ENCODE assay signal across 32 cellular contexts in genomic region chr1:3418600-3418999, GRCh38. TPM values are rescaled to one million over a fixed set of nuclear protein-coding genes. Genes with fewer than 3 reads are reported as not detected.
"Had no signal": no experiment of that assay in that cellular context is flagged by ENCODE, and none has a peak within 500 bp of the region (broad histone marks: within the 10 kb centered on the region; RNA-seq: fewer than 3 reads in every experiment).

No MANE protein-coding gene starts in this region.

- H3K36me3 ChIP-seq: adrenal gland had no signal

- H3K4me1 ChIP-seq: adrenal gland had no signal

- H3K4me3 ChIP-seq: adrenal gland, cardiac muscle cell had no signal

- ATAC-seq: activated CD8-positive, alpha-beta T cell treated with anti-CD3 and anti-CD28 coated beads for 36 hours; activated naive CD4-positive, alpha-beta T cell treated with anti-CD3 and anti-CD28 coated beads, Interleukin-2, amount 50 U/mL, for 72 hours; activated T-cell treated with anti-CD3 and anti-CD28 coated beads, Interleukin-2, amount 50 U/mL, for 4 hours; activated T-cell treated with anti-CD3 and anti-CD28 coated beads, Interleukin-2, amount 50 U/mL, for 72 hours; activated T-helper 17 cell treated with anti-CD3 and anti-CD28 coated beads, Interleukin-2, amount 50 U/mL, for 72 hours had no signal

- H3K9me3 ChIP-seq: adrenal gland had no signal

- H3K27me3 ChIP-seq: cardiac muscle cell had no signal

- DNase-seq: activated B cell treated with CpG ODN at 0.5 μM for 24 hours; activated CD4-positive, alpha-beta memory T cell treated with anti-CD3 and anti-CD28 coated beads for 36 hours; activated CD4-positive, alpha-beta T cell treated with anti-CD3 and anti-CD28 coated beads for 4 hours; activated CD4-positive, alpha-beta T cell treated with anti-CD3 and anti-CD28 coated beads, Interleukin-2, amount 10 ng/mL, durations not matched to agents 24 days and 14 days; activated CD4-positive, alpha-beta T cell treated with anti-CD3 and anti-CD28 coated beads, Interleukin-2, amount 50 U/mL, for 1 hour; activated CD4-positive, alpha-beta T cell treated with anti-CD3 and anti-CD28 coated beads, Interleukin-2, amount 50 U/mL, for 4 hours; activated CD4-positive, CD25-positive, alpha-beta regulatory T cell treated with anti-CD3 and anti-CD28 coated beads, Interleukin-2, amount 50 U/mL, for 72 hours; activated CD8-positive, alpha-beta memory T cell treated with anti-CD3 and anti-CD28 coated beads, Interleukin-2, amount 50 U/mL, for 4 hours; activated CD8-positive, alpha-beta T cell treated with anti-CD3 and anti-CD28 coated beads for 36 hours; activated effector memory CD4-positive, alpha-beta T cell treated with anti-CD3 and anti-CD28 coated beads, Interleukin-2, amount 50 U/mL, for 16 hours; activated gamma-delta T cell treated with Interleukin-2 at 50 U/mL for 16 hours; activated naive CD4-positive, alpha-beta T cell; activated naive CD4-positive, alpha-beta T cell treated with anti-CD3 and anti-CD28 coated beads for 36 hours; activated naive CD4-positive, alpha-beta T cell treated with anti-CD3 and anti-CD28 coated beads, Interleukin-2, amount 50 U/mL, for 16 hours; activated naive CD8-positive, alpha-beta T cell treated with anti-CD3 and anti-CD28 coated beads for 36 hours; activated T-cell treated with anti-CD3 and anti-CD28 coated beads for 4 hours; activated T-cell treated with anti-CD3 and anti-CD28 coated beads, Interleukin-2, amount 50 U/mL, for 1 hour; activated T-cell treated with anti-CD3 and anti-CD28 coated beads, Interleukin-2, amount 50 U/mL, for 4 hours; activated T-cell treated with anti-CD3 and anti-CD28 coated beads, Interleukin-2, amount 50 U/mL, for 72 hours; adrenal gland; amniotic stem cell; aorta; caudate nucleus; cerebellar nuclear complex; T-helper 1 cell; T-helper 2 cell; T-helper 9 cell had no signal

- H3K27ac ChIP-seq: adrenal gland, cardiac muscle cell, VCaP had no signal

RNA-seq across cellular contexts. Expression of gene ARHGEF16, which starts 35.9 kb away (rescaled TPM):
- total RNA-seq: activated B cell treated with CpG ODN at 0.5 μM for 24 hours; activated CD4-positive, alpha-beta T cell treated with anti-CD3 and anti-CD28 coated beads, Interleukin-2, amount 10 ng/mL, durations not matched to agents 24 days and 14 days; activated CD8-positive, alpha-beta T cell treated with anti-CD3 and anti-CD28 coated beads for 36 hours; activated T-helper 1 cell treated with anti-CD3 and anti-CD28 coated beads, Interleukin-12 subunit alpha, Interleukin-12 subunit beta, Interleukin-2, Interleukin-4 antibody, amounts not matched to agents 30 ng/mL and 10 ng/mL and 1 ng/mL, durations not matched to agents 14 hours and 24 hours and 36 hours had no signal
